ENCODE assay signal across 1 cellular context in genomic region chr1:180632326-180633088, GRCh38.
A peak's percentile ranks its signal among the peaks of the same experiment; 100 is the strongest.
TF ChIP-seq lines count a peak whose summit lies in the region.

No MANE protein-coding gene starts in this region.

TF ChIP-seq in K562, 482 proteins besides CTCF, POLR2A, EP300 and RAD21 (continued from another document and continues in another):
- TF ChIP-seq ZNF407 (IDR thresholded peaks at IDR 0.05; ENCODE audit: low read depth) = no peak
- TF ChIP-seq CHD1 (IDR thresholded peaks at IDR 0.05; ENCODE audit: low read length) = peak; percentile 94
- TF ChIP-seq HMG20B (CRISPR knock-in tag; IDR thresholded peaks at IDR 0.05) = no peak
- no peak for TF ChIP-seq ZNF644 (tag; IDR thresholded peaks at IDR 0.05; ENCODE audit: low read depth)
- TF ChIP-seq SMARCA5 (IDR thresholded peaks at IDR 0.05) = no peak
- TF ChIP-seq HNRNPH1 (optimal IDR thresholded peaks at IDR 0.05; ENCODE audit: low read depth, low read length) = no peak
- TF ChIP-seq HCFC1 (IDR thresholded peaks at IDR 0.05; ENCODE audit: low read depth, low read length) = 0 out of 2 replicates have a peak, but pooled peaks have one; percentile 1
- TF ChIP-seq ZSCAN32 (CRISPR knock-in tag; IDR thresholded peaks at IDR 0.05) = no peak
- no peak for TF ChIP-seq SRSF7 (optimal IDR thresholded peaks at IDR 0.05; ENCODE audit: low read depth, low read length)
- no peak for TF ChIP-seq XRCC3 (IDR thresholded peaks at IDR 0.05)
- no peak for TF ChIP-seq ZNF717 (CRISPR knock-in tag; IDR thresholded peaks at IDR 0.05)
- TF ChIP-seq SMAD2 (IDR thresholded peaks at IDR 0.05; ENCODE audit: low read depth, low read length) = no peak
- no peak for TF ChIP-seq MITF (IDR thresholded peaks at IDR 0.05)
- TF ChIP-seq GABPB2 (CRISPR knock-in tag; conservative IDR thresholded peaks at IDR 0.05) = no peak
- peak; percentile 72; the same call in 1 of the 2 replicates for TF ChIP-seq ARID4B (CRISPR knock-in tag; IDR thresholded peaks at IDR 0.05)
- TF ChIP-seq ARNT (IDR thresholded peaks at IDR 0.05) = no peak
- TF ChIP-seq SNRNP70 (optimal IDR thresholded peaks at IDR 0.05; ENCODE audit: low read depth, low read length) = no peak
- no peak for TF ChIP-seq ZEB2 (IDR thresholded peaks at IDR 0.05)
- TF ChIP-seq, protein P1, sequence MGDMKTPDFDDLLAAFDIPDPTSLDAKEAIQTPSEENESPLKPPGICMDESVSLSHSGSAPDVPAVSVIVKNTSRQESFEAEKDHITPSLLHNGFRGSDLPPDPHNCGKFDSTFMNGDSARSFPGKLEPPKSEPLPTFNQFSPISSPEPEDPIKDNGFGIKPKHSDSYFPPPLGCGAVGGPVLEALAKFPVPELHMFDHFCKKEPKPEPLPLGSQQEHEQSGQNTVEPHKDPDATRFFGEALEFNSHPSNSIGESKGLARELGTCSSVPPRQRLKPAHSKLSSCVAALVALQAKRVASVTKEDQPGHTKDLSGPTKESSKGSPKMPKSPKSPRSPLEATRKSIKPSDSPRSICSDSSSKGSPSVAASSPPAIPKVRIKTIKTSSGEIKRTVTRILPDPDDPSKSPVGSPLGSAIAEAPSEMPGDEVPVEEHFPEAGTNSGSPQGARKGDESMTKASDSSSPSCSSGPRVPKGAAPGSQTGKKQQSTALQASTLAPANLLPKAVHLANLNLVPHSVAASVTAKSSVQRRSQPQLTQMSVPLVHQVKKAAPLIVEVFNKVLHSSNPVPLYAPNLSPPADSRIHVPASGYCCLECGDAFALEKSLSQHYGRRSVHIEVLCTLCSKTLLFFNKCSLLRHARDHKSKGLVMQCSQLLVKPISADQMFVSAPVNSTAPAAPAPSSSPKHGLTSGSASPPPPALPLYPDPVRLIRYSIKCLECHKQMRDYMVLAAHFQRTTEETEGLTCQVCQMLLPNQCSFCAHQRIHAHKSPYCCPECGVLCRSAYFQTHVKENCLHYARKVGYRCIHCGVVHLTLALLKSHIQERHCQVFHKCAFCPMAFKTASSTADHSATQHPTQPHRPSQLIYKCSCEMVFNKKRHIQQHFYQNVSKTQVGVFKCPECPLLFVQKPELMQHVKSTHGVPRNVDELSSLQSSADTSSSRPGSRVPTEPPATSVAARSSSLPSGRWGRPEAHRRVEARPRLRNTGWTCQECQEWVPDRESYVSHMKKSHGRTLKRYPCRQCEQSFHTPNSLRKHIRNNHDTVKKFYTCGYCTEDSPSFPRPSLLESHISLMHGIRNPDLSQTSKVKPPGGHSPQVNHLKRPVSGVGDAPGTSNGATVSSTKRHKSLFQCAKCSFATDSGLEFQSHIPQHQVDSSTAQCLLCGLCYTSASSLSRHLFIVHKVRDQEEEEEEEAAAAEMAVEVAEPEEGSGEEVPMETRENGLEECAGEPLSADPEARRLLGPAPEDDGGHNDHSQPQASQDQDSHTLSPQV (IDR thresholded peaks at IDR 0.05) = no peak; the same call in 1 of the 2 replicates
- TF ChIP-seq, protein P2, sequence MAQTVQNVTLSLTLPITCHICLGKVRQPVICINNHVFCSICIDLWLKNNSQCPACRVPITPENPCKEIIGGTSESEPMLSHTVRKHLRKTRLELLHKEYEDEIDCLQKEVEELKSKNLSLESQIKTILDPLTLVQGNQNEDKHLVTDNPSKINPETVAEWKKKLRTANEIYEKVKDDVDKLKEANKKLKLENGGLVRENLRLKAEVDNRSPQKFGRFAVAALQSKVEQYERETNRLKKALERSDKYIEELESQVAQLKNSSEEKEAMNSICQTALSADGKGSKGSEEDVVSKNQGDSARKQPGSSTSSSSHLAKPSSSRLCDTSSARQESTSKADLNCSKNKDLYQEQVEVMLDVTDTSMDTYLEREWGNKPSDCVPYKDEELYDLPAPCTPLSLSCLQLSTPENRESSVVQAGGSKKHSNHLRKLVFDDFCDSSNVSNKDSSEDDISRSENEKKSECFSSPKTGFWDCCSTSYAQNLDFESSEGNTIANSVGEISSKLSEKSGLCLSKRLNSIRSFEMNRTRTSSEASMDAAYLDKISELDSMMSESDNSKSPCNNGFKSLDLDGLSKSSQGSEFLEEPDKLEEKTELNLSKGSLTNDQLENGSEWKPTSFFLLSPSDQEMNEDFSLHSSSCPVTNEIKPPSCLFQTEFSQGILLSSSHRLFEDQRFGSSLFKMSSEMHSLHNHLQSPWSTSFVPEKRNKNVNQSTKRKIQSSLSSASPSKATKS (CRISPR knock-in tag; IDR thresholded peaks at IDR 0.05) = no peak
- TF ChIP-seq HNRNPK (IDR thresholded peaks at IDR 0.05; ENCODE audit: low read depth, low read length, poor library complexity, severe bottlenecking) = peak; percentile 55
- TF ChIP-seq MTF1 (CRISPR knock-in tag; IDR thresholded peaks at IDR 0.05; ENCODE audit: borderline replicate concordance) = no peak
- TF ChIP-seq BRD4 (IDR thresholded peaks at IDR 0.05) = peak; percentile 44; the same call in 1 of the 2 replicates
- TF ChIP-seq U2AF1 (optimal IDR thresholded peaks at IDR 0.05; ENCODE audit: low read depth, low read length) = peak; percentile 52
- TF ChIP-seq NFIX (CRISPR knock-in tag; IDR thresholded peaks at IDR 0.05; ENCODE audit: low read depth) = no peak
- no peak for TF ChIP-seq HDGF (IDR thresholded peaks at IDR 0.05)
- no peak for TF ChIP-seq MYBL2 (IDR thresholded peaks at IDR 0.05; ENCODE audit: low read depth)
- no peak for TF ChIP-seq MYBL2 (CRISPR knock-in tag; IDR thresholded peaks at IDR 0.05; ENCODE audit: borderline replicate concordance)
- no peak for TF ChIP-seq SRSF1 (IDR thresholded peaks at IDR 0.05; ENCODE audit: low read depth, low read length)
- TF ChIP-seq, protein P3, sequence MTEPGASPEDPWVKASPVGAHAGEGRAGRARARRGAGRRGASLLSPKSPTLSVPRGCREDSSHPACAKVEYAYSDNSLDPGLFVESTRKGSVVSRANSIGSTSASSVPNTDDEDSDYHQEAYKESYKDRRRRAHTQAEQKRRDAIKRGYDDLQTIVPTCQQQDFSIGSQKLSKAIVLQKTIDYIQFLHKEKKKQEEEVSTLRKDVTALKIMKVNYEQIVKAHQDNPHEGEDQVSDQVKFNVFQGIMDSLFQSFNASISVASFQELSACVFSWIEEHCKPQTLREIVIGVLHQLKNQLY (CRISPR knock-in tag; conservative IDR thresholded peaks at IDR 0.05) = no peak
- TF ChIP-seq, protein P4, sequence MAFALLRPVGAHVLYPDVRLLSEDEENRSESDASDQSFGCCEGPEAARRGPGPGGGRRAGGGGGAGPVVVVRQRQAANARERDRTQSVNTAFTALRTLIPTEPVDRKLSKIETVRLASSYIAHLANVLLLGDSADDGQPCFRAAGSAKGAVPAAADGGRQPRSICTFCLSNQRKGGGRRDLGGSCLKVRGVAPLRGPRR (CRISPR knock-in tag; IDR thresholded peaks at IDR 0.05) = no peak
- TF ChIP-seq NR3C1 (CRISPR knock-in tag; IDR thresholded peaks at IDR 0.05) = no peak
- TF ChIP-seq FOXK2 (conservative IDR thresholded peaks at IDR 0.05 in 1 of 2, IDR thresholded peaks at IDR 0.05 in 1 of 2; ENCODE audit: low read depth in 2 of 2) = peak; percentile 22 to 67; a peak in 1 of 4 replicates
- peak; percentile 70 for TF ChIP-seq BCOR (IDR thresholded peaks at IDR 0.05)
- no peak for TF ChIP-seq NCOR1 (IDR thresholded peaks at IDR 0.05)
- no peak for TF ChIP-seq PHTF2 (CRISPR knock-in tag; IDR thresholded peaks at IDR 0.05)
